ENCODE assay signal across 8 cellular contexts in the genomic region with DNA sequence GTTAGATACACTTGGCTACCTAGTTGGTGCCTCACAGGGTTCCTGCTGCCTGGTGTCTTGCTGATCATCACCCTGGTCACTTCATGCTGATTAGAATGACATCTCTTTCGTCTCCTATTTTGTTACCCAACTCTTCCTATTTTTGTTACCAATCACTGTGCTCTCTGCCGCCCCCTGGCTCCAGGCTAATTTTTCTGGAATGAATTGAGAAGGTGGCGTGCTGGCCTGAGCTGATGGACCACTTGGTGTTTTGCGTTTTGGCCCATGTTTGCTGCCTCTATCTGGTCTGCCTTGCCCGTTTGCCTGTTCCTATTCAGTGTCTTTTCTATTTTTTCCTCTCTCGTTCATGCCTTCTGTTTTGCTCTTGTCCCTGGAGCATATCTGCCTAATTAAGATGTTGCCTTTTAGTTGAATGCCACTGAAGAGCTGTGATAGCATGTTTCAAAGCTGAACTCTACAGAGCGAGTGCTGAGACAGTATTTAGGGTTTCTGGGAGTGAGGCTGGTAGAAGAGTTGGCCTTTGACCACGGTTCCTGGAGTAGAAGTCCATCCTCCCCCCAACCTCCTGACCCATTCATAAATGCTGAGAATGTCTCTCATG. TPM values are rescaled to one million over a fixed set of nuclear protein-coding genes. Genes with fewer than 3 reads are reported as not detected.
DNase-seq lines count a peak whose midpoint lies in the region; ATAC-seq and TF ChIP-seq lines count a peak whose summit lies in the region.

No MANE protein-coding gene starts in this region.

- TF ChIP-seq CTCF in HL-60 (IDR thresholded peaks at IDR 0.05; ENCODE audit: insufficient read depth, low read length) (peak; percentile 77), epithelial cell of proximal tubule (conservative IDR thresholded peaks at IDR 0.05; ENCODE audit: low read depth, low read length) (peak; percentile 85), omental fat pad (IDR thresholded peaks at IDR 0.05) (peak in 1 of 3 donors; percentile 22)

- H3K27ac Mint-ChIP-seq in activated CD4-positive, alpha-beta T cell treated with anti-CD3 and anti-CD28 coated beads, Interleukin-2, amount 10 ng/mL, durations not matched to agents 7 days and 5 days, result no peak overlapping the region

- H3K4me3 ChIP-seq in HL-60 (replicated peaks; ENCODE audit: insufficient read depth, low read length) (no peak overlapping the region), epithelial cell of proximal tubule (ENCODE audit: low read depth, low read length) (no peak overlapping the region)

- no peaks in the 10 kb centered on the region for H3K27me3 ChIP-seq in HL-60 (ENCODE audit: insufficient read depth, poor library complexity, severe bottlenecking)

- H3K36me3 Mint-ChIP-seq in activated CD4-positive, alpha-beta T cell treated with anti-CD3 and anti-CD28 coated beads, Interleukin-2, amount 10 ng/mL, durations not matched to agents 7 days and 5 days (ENCODE audit: low read depth), result peaks cover 58% of the 10 kb centered on the region

- peaks cover 40% of the 10 kb centered on the region for H3K4me1 Mint-ChIP-seq in activated CD4-positive, alpha-beta T cell treated with anti-CD3 and anti-CD28 coated beads, Interleukin-2, amount 10 ng/mL, durations not matched to agents 7 days and 5 days

- no peaks in the 10 kb centered on the region for H3K27me3 Mint-ChIP-seq in activated CD4-positive, alpha-beta T cell treated with anti-CD3 and anti-CD28 coated beads, Interleukin-2, amount 10 ng/mL, durations not matched to agents 7 days and 5 days

- no peak overlapping the region for H3K4me3 Mint-ChIP-seq in activated CD4-positive, alpha-beta T cell treated with anti-CD3 and anti-CD28 coated beads, Interleukin-2, amount 10 ng/mL, durations not matched to agents 7 days and 5 days

- CTCF ChIA-PET in activated CD4-positive, alpha-beta T cell treated with anti-CD3 and anti-CD28 coated beads, Interleukin-2, amount 10 ng/mL, durations not matched to agents 7 days and 5 days (lab: Charles Lee), result interaction anchor here (0.9 to 5.5 kb wide), 12 partner anchors 8 to 195 kb away, joined by 3 to 54 read pairs (median 4); a partner anchor contains a TSS

- DNase-seq in CD1c-positive myeloid dendritic cell (ENCODE audit: extremely low spot score) (peak; percentile 67), HL-60 (ENCODE audit: low read depth in 1 of 2, low spot score in 1 of 2) (peak in 1 of 2 experiments; percentile 68), epithelial cell of proximal tubule (ENCODE audit: low read depth) (no peak), omental fat pad (ENCODE audit: low spot score) (peak; percentile 91), Ammon's horn (ENCODE audit: low spot score) (no peak), islet precursor cell (no peak)
- DNase-seq in activated CD4-positive, alpha-beta T cell treated with anti-CD3 and anti-CD28 coated beads, Interleukin-2, amount 10 ng/mL, durations not matched to agents 7 days and 5 days, result peak; percentile 65

- no peak for ATAC-seq in omental fat pad (ENCODE audit: low FRiP score)
- ATAC-seq in GM19395 (IDR thresholded peaks at IDR 0.05; ENCODE audit: unreplicated experiment), result no peak

- POLR2A ChIA-PET in activated CD4-positive, alpha-beta T cell treated with anti-CD3 and anti-CD28 coated beads, Interleukin-2, amount 10 ng/mL, durations not matched to agents 7 days and 5 days (lab: Charles Lee), result interaction anchor here (0.7 kb wide), 1 partner anchor 10 kb away, joined by 3 read pairs; no protein-coding TSS in a partner anchor

- no peak overlapping the region for H3K27ac ChIP-seq in HL-60 (replicated peaks)

- no peaks in the 10 kb centered on the region for H3K9me3 Mint-ChIP-seq in activated CD4-positive, alpha-beta T cell treated with anti-CD3 and anti-CD28 coated beads, Interleukin-2, amount 10 ng/mL, durations not matched to agents 7 days and 5 days

RNA-seq across cellular contexts. Expression of a gene that starts 5.9 kb away (rescaled TPM):
- 100 to 1,000 TPM; 372 to 437 TPM for total RNA-seq in activated CD4-positive, alpha-beta T cell treated with anti-CD3 and anti-CD28 coated beads, Interleukin-2, amount 10 ng/mL, durations not matched to agents 7 days and 5 days
- 294 and 415 TPM in 2 replicates for total RNA-seq in epithelial cell of proximal tubule
- total RNA-seq in omental fat pad, result 100 to 1,000 TPM; 258 to 714 (median 610) TPM

RNA-seq across cellular contexts. Expression of a gene that starts 12.4 kb away (rescaled TPM):
- total RNA-seq in activated CD4-positive, alpha-beta T cell treated with anti-CD3 and anti-CD28 coated beads, Interleukin-2, amount 10 ng/mL, durations not matched to agents 7 days and 5 days, result 10 to 100 TPM; 34.8 to 40.0 TPM
- total RNA-seq in epithelial cell of proximal tubule, result 22.9 and 26.6 TPM in 2 replicates
- total RNA-seq in omental fat pad, result 10 to 100 TPM; 23.6 to 46.0 (median 32.4) TPM

RNA-seq across cellular contexts. Expression of a gene that starts 18.1 kb away (rescaled TPM):
- 10 to 100 TPM; 51.8 to 69.3 TPM for total RNA-seq in activated CD4-positive, alpha-beta T cell treated with anti-CD3 and anti-CD28 coated beads, Interleukin-2, amount 10 ng/mL, durations not matched to agents 7 days and 5 days
- 126 and 197 TPM in 2 replicates for total RNA-seq in epithelial cell of proximal tubule
- 100 to 1,000 TPM; 103 to 157 (median 133) TPM for total RNA-seq in omental fat pad

RNA-seq across cellular contexts. Expression of a gene that starts 56.1 kb away (rescaled TPM):
- 1 to 10 TPM; 8.4 to 9.3 TPM for total RNA-seq in activated CD4-positive, alpha-beta T cell treated with anti-CD3 and anti-CD28 coated beads, Interleukin-2, amount 10 ng/mL, durations not matched to agents 7 days and 5 days
- total RNA-seq in epithelial cell of proximal tubule, result 0.06 TPM in 1 of 2 replicates, not detected in the other
- under 1 TPM; 0.09 to 0.38 (median 0.26) TPM for total RNA-seq in omental fat pad

RNA-seq across cellular contexts. Expression of a gene that starts 57.7 kb away (rescaled TPM):
- total RNA-seq in activated CD4-positive, alpha-beta T cell treated with anti-CD3 and anti-CD28 coated beads, Interleukin-2, amount 10 ng/mL, durations not matched to agents 7 days and 5 days, result 10 to 100 TPM; 12.8 to 15.5 TPM
- total RNA-seq in epithelial cell of proximal tubule (0.65 and 2.4 TPM in 2 replicates), omental fat pad (10 to 100 TPM in 2 of 4 donors, 1 to 10 TPM in 2; 4.1 to 23.5 (median 9.9) TPM)

Comparison
In these comparisons a context has a peak if more than half of its experiments do, and no peak if none do; other contexts are left out.
1. DNase-seq: peak in CD1c-positive myeloid dendritic cell (single experiment), activated CD4-positive, alpha-beta T cell treated with anti-CD3 and anti-CD28 coated beads, Interleukin-2, amount 10 ng/mL, durations not matched to agents 7 days and 5 days (single experiment) and omental fat pad (single experiment); none in epithelial cell of proximal tubule (single experiment), Ammon's horn (single experiment) and islet precursor cell (single experiment).